Comparison of ENCODE assay signal across 20 cellular contexts in genomic region chr11:90704510-90704909, GRCh38.
"Had no signal": no experiment of that assay in that cellular context is flagged by ENCODE, and none has a peak within 500 bp of the region (broad histone marks: within the 10 kb centered on the region; RNA-seq: fewer than 3 reads in every experiment).

No MANE protein-coding gene starts in this region.

- ATAC-seq: activated naive CD4-positive, alpha-beta T cell treated with anti-CD3 and anti-CD28 coated beads, Interleukin-2, amount 50 U/mL, for 72 hours; activated naive CD8-positive, alpha-beta T cell treated with anti-CD3 and anti-CD28 coated beads, Interleukin-2, amount 50 U/mL, for 24 hours; activated T-cell treated with anti-CD3 and anti-CD28 coated beads, Interleukin-2, amount 50 U/mL, for 4 hours had no signal

- H3K27ac ChIP-seq: cardiac muscle cell, VCaP had no signal

- H3K9me3 ChIP-seq: SK-N-SH had no signal

- H3K4me2 ChIP-seq: SK-N-SH had no signal

- H3K27me3 ChIP-seq: cardiac muscle cell had no signal

- H3K4me3 ChIP-seq: cardiac muscle cell had no signal

- DNase-seq: activated CD4-positive, alpha-beta memory T cell treated with anti-CD3 and anti-CD28 coated beads for 36 hours; activated CD4-positive, alpha-beta T cell treated with anti-CD3 and anti-CD28 coated beads, Interleukin-2, amount 10 ng/mL, durations not matched to agents 7 days and 5 days; activated CD4-positive, CD25-positive, alpha-beta regulatory T cell; activated CD8-positive, alpha-beta memory T cell treated with anti-CD3 and anti-CD28 coated beads for 24 hours; activated effector memory CD4-positive, alpha-beta T cell treated with anti-CD3 and anti-CD28 coated beads, Interleukin-2, amount 50 U/mL, for 16 hours; activated naive CD4-positive, alpha-beta T cell treated with Interleukin-2 at 50 U/mL for 16 hours; activated naive CD8-positive, alpha-beta T cell treated with anti-CD3 and anti-CD28 coated beads, Interleukin-2, amount 50 U/mL, for 24 hours; activated T-cell treated with anti-CD3 and anti-CD28 coated beads, Interleukin-2, amount 50 U/mL, for 4 hours; amygdala; NCI-H1092; NCI-H1436 treated with DMSO at 0.1 percent for 48 hours; NCI-H187 treated with DMSO at 0.1 percent for 48 hours; NCI-H2081 treated with DMSO at 0.1 percent for 48 hours; NCI-H446; NCI-H82; SK-N-SH; T-helper 1 cell had no signal

- H3K9me2 ChIP-seq: SK-N-SH had no signal

- H3K36me3 ChIP-seq: cardiac muscle cell had no signal
